8 cellular contexts compared by ENCODE assay signal in the genomic region with DNA sequence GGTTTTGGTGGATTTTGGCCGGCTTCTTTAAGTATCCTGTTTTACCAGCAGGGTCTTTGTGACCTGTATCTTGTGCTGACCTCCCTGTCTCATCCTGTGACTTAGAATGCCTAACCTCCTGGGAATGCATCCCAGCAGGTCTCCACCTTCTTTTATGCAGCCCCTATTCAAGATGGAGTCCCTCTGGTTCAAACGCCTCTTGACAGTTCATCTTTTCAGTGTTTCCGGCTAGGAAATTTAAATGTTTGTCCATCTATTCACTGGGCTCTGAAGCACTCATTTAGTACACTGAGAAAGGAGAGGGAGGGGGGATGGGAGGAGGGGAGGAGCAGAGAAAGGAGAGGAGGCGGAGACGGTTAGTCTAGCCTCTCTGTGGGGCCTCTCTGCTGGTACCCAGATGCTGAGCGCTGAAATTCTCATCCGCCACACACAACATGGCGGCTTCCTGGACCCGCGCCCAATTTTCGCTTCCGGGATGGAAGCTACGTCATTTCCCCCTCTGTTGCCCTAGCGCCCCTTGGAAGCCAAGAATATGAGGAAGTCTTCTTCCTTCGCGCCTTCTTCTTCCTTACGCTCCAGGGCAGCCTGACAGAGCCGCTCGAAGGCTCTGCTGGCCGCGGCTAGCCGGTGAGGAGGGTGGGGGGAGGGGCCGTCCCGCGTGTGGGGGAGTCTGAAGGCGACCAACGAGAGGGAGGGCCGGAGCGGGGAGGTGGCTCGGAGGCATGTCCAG.
DNase-seq lines count a peak whose midpoint lies in the region; ATAC-seq and TF ChIP-seq lines count a peak whose summit lies in the region.

No MANE protein-coding gene starts in this region.

- H3K9me3 ChIP-seq in duodenal mucosa (ENCODE audit: control insufficient read depth in 1 of 2, low read length in 2 of 2), result no peaks in the 10 kb centered on the region
- H3K9me3 ChIP-seq in lower lobe of right lung, result no peaks in the 10 kb centered on the region

- no peak for TF ChIP-seq CTCF in GM10248 (IDR thresholded peaks at IDR 0.05; ENCODE audit: control extremely low read depth, extremely low read depth, low read depth, missing control alignments)
- no peak for TF ChIP-seq CTCF in lower lobe of right lung (IDR thresholded peaks at IDR 0.05)

- H3K27me3 ChIP-seq in duodenal mucosa (ENCODE audit: control insufficient read depth in 1 of 2, insufficient read depth in 2 of 2, low read length in 2 of 2) (peaks cover 0 to 4% of the 10 kb centered on the region in 2 donors), lower lobe of right lung (ENCODE audit: low read depth) (no peaks in the 10 kb centered on the region)

- peaks cover 0 to 5% of the 10 kb centered on the region in 2 donors for H3K4me1 ChIP-seq in duodenal mucosa (ENCODE audit: control insufficient read depth in 1 of 2, insufficient read depth in 2 of 2, low read length in 2 of 2)
- peaks cover 16% of the 10 kb centered on the region for H3K4me1 ChIP-seq in lower lobe of right lung

- H3K9ac ChIP-seq in duodenal mucosa (ENCODE audit: low read depth in 1 of 2, low read length in 2 of 2), result peak overlapping the region; percentile 15 to 24

- intact Hi-C loops in lower lobe of right lung (cut with DNase I), result no loop called here

- POLR2A ChIA-PET in GM10248 (lab: Yijun Ruan, JAX), result no interaction called here

- no peaks in the 10 kb centered on the region for H3K36me3 ChIP-seq in duodenal mucosa (ENCODE audit: control insufficient read depth in 1 of 2, insufficient read depth in 2 of 2, low read length in 2 of 2)
- no peaks in the 10 kb centered on the region for H3K36me3 ChIP-seq in lower lobe of right lung

- no peak overlapping the region for H3K27ac ChIP-seq in duodenal mucosa (ENCODE audit: low read depth, low read length)
- peak overlapping the region; percentile 76 for H3K27ac ChIP-seq in lower lobe of right lung

- ATAC-seq in HG02759 (IDR thresholded peaks at IDR 0.05; ENCODE audit: unreplicated experiment), result peak; percentile 98
- ATAC-seq in lower lobe of right lung, result peak; percentile 91 to 97

- DNase-seq in GM10248 (ENCODE audit: extremely low spot score) (peak; percentile 70), NCI-H2081 treated with DMSO at 0.1 percent for 48 hours (lab: John Stamatoyannopoulos, UW) (peak; percentile 70), lower lobe of right lung (peak; percentile 83), NCI-H1048 (lab: John Stamatoyannopoulos, UW) (no peak)
- peak; percentile 89 to 90 for DNase-seq in activated CD4-positive, alpha-beta T cell treated with anti-CD3 and anti-CD28 coated beads, Interleukin-2, amount 50 U/mL, for 48 hours
- DNase-seq in stimulated activated CD4-positive, alpha-beta T cell treated with anti-CD3 and anti-CD28 coated beads, Interleukin-4, amount 100 ng/mL, for 4 hours, result peak; percentile 86

- CTCF ChIA-PET in GM10248 (lab: Yijun Ruan, JAX), result no interaction called here

- peak overlapping the region; percentile 69 to 75 for H3K4me3 ChIP-seq in duodenal mucosa (ENCODE audit: low read depth in 1 of 2, low read length in 2 of 2)
- peak overlapping the region; percentile 73 for H3K4me3 ChIP-seq in lower lobe of right lung
